In the genomic region with DNA sequence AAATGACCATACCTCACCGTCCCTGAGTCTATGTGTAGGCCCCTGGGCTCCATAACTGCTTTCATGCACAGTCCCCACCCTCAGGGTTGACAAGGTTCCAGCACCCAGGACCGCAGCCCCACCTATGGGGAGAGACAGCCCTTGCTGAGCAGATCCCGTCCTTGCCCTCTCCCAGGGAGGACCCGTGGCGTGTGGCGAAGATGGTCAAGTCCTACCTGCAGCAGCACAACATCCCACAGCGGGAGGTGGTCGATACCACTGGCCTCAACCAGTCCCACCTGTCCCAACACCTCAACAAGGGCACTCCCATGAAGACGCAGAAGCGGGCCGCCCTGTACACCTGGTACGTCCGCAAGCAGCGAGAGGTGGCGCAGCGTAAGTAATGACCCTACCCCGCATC, we compare ENCODE assay signal across 8 cellular contexts. TPM values are rescaled to one million over a fixed set of nuclear protein-coding genes. Genes with fewer than 3 reads are reported as not detected.
"Had no signal": no experiment of that assay in that cellular context is flagged by ENCODE, and none has a peak within 500 bp of the region (broad histone marks: within the 10 kb centered on the region; RNA-seq: fewer than 3 reads in every experiment).

No MANE protein-coding gene starts in this region.

- H3K4me2 ChIP-seq: GM23338 had no signal

- H3K27ac Mint-ChIP-seq: GM23338, IgD-negative memory B cell had no signal

- DNase-seq: H9, HCEC 1CT, KBM-7 had no signal

- H3K4me1 Mint-ChIP-seq: IgD-negative memory B cell had no signal

- H3K36me3 Mint-ChIP-seq: IgD-negative memory B cell had no signal

- H3K27ac ChIP-seq: HL-60 had no signal

- ATAC-seq: GM23338 had no signal

- H2AFZ ChIP-seq: GM23338 had no signal

- H3K4me3 ChIP-seq: GM23338 had no signal

- H3K4me3 Mint-ChIP-seq: GM23338, H9, IgD-negative memory B cell had no signal

RNA-seq across cellular contexts. Expression of a gene that starts 10.3 kb away (rescaled TPM):
- total RNA-seq: GM23338, H4, H9, HT1080 had no signal
- polyA plus RNA-seq: IgD-negative memory B cell had no signal

RNA-seq across cellular contexts. Expression of a gene that starts 50.4 kb away (rescaled TPM):
- total RNA-seq: GM23338, H9 had no signal
- polyA plus RNA-seq: GM23338 had no signal
